In the genomic region with DNA sequence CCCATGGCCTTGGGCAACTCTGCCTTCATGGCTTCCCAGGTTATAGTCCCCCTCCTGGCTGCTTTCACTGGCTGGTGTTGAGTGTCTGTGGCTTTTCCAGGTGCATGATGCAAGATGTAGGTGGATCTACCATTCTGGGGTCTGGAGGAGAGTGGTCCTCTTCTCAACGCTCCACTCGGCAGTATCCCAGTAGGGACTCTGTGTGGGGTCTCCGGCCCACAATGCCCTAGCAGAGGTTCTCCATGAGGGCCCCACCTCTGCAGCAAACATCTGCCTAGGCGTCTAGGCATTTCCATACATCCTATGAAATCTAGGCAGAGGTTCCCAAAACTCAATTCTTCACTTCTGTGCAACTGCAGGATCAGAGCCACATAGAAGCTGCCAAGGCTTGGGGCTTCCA, we compare ENCODE assay signal across 19 cellular contexts.
"Had no signal": no experiment of that assay in that cellular context is flagged by ENCODE, and none has a peak within 500 bp of the region (broad histone marks: within the 10 kb centered on the region; RNA-seq: fewer than 3 reads in every experiment).

No MANE protein-coding gene starts in this region.

- H3K4me3 ChIP-seq: coronary artery, dorsolateral prefrontal cortex, esophagus muscularis mucosa, gastroesophageal sphincter, heart left ventricle, hepatocyte, left lung, lower lobe of right lung had no signal

- H3K4me1 ChIP-seq: esophagus muscularis mucosa, foreskin keratinocyte, gastroesophageal sphincter, heart left ventricle, left lung, lower lobe of right lung had no signal

- H3K27ac ChIP-seq: coronary artery, dorsolateral prefrontal cortex, esophagus muscularis mucosa, foreskin keratinocyte, gastroesophageal sphincter, heart left ventricle, hepatocyte, left lung, lower lobe of right lung had no signal

- ATAC-seq: foreskin keratinocyte, gastroesophageal sphincter, heart left ventricle, left cardiac atrium, left lung, left ventricle myocardium superior, lower lobe of right lung had no signal

- H3K4me2 ChIP-seq: hepatocyte had no signal

- H3K36me3 ChIP-seq: esophagus muscularis mucosa, gastroesophageal sphincter, heart left ventricle, left lung, lower lobe of right lung had no signal

- H3K9me3 ChIP-seq: esophagus muscularis mucosa, gastroesophageal sphincter, lower lobe of right lung had no signal

- H2AFZ ChIP-seq: hepatocyte had no signal

- DNase-seq: dermis blood vessel endothelial cell; dorsolateral prefrontal cortex; effector CD4-positive, alpha-beta T cell; effector memory CD4-positive, alpha-beta T cell; foreskin keratinocyte; hypothalamus; immature natural killer cell; islet precursor cell; left cardiac atrium; left ventricle myocardium superior; lower lobe of right lung; mesendoderm; midbrain had no signal

- H3K27me3 ChIP-seq: dorsolateral prefrontal cortex, esophagus muscularis mucosa, foreskin keratinocyte, gastroesophageal sphincter, heart left ventricle, hepatocyte, left lung had no signal
